ENCODE assay signal across 18 cellular contexts in the genomic region with DNA sequence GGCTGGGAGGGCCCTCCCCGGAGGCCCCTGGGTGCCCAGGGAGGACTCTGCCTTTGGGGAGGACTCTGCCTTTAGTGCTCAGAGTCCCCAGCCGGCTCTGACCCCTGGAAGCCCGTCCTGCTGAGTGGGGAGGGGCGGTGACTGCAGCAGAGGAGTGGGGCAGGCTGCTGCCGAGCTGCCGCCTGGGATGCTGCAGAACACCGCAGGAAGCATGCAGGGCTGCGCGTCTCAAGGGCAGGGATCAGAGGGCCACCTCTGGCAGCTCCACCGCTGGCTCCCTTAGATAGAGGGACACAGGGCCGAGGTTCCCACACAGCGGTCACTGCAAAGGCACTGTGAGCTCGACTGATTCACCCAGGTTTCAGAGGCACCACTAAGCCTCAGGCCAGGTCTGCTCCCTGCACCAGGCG.
DNase-seq lines count a peak whose midpoint lies in the region; ATAC-seq, FAIRE-seq and TF ChIP-seq lines count a peak whose summit lies in the region.
"Had no signal": no experiment of that assay in that cellular context is flagged by ENCODE, and none has a peak within 500 bp of the region (broad histone marks: within the 10 kb centered on the region; RNA-seq: fewer than 3 reads in every experiment).

No MANE protein-coding gene starts in this region.

- TF ChIP-seq POLR2A in HepG2 (IDR thresholded peaks at IDR 0.05; ENCODE audit: insufficient read depth in 1 of 2, low read depth in 2 of 2, low read length in 2 of 2) (no peak), right lobe of liver (IDR thresholded peaks at IDR 0.05) (no peak)

- H3K36me3 ChIP-seq in HepG2 (replicated peaks in 1 of 2; ENCODE audit: control insufficient read depth in 1 of 2, insufficient read depth in 2 of 2, low read length in 2 of 2) (no peaks in the 10 kb centered on the region), right lobe of liver (no peaks in the 10 kb centered on the region), neural progenitor cell (no peaks in the 10 kb centered on the region)
- H3K36me3 ChIP-seq: MG63 had no signal

- FAIRE-seq in HepG2 (lab: Jason Lieb, UNC), result no peak
- FAIRE-seq: G401.6, GM12891 had no signal

- H3K79me2 ChIP-seq in HepG2 (ENCODE audit: insufficient read depth, low read length), result no peaks in the 10 kb centered on the region
- H3K79me2 ChIP-seq in neural progenitor cell (ENCODE audit: low read depth), result no peaks in the 10 kb centered on the region

- peaks cover 33% of the 10 kb centered on the region for H3K4me1 Mint-ChIP-seq in neural progenitor cell

- no peaks in the 10 kb centered on the region for H3K9me3 Mint-ChIP-seq in neural progenitor cell

- H3K4me2 ChIP-seq in HepG2 (ENCODE audit: low read depth, low read length), result no peak overlapping the region
- no peak overlapping the region for H3K4me2 ChIP-seq in neural progenitor cell

- H3K9ac ChIP-seq in HepG2 (ENCODE audit: insufficient read depth, low read depth, low read length), result no peak overlapping the region
- H3K9ac ChIP-seq in neural progenitor cell, result no peak overlapping the region
- H3K9ac ChIP-seq: GM23248 had no signal

- H3K4me3 Mint-ChIP-seq in neural progenitor cell, result no peak overlapping the region

- no peak for TF ChIP-seq RAD21 in HepG2 (CRISPR knock-in tag; IDR thresholded peaks at IDR 0.05)

- H2AFZ ChIP-seq in HepG2 (ENCODE audit: low read length) (no peak overlapping the region), neural progenitor cell (replicated peaks) (no peak overlapping the region)
- H2AFZ ChIP-seq: GM23248 had no signal

- TF ChIP-seq CTCF in HepG2 (CRISPR knock-in tag; IDR thresholded peaks at IDR 0.05), result no peak
- TF ChIP-seq CTCF in right lobe of liver (IDR thresholded peaks at IDR 0.05), result no peak
- TF ChIP-seq CTCF in neural progenitor cell (IDR thresholded peaks at IDR 0.05), result no peak

- TF ChIP-seq EP300 in HepG2 (IDR thresholded peaks at IDR 0.05; ENCODE audit: low read depth in 2 of 2, low read length in 2 of 2) (no peak), HepG2 (CRISPR knock-in tag; IDR thresholded peaks at IDR 0.05; ENCODE audit: borderline replicate concordance) (no peak)

- H3K27me3 ChIP-seq in HepG2 (ENCODE audit: control insufficient read depth in 1 of 2, insufficient read depth in 2 of 2, low read length in 2 of 2) (peaks cover 53 to 99% of the 10 kb centered on the region in 2 experiments), right lobe of liver (no peaks in the 10 kb centered on the region), neural progenitor cell (peaks cover 14% of the 10 kb centered on the region)

- H3K4me3 ChIP-seq in HepG2 (replicated peaks in 1 of 3; ENCODE audit: insufficient read depth in 1 of 3, low read depth in 2 of 3, low read length in 3 of 3) (no peak overlapping the region), right lobe of liver (no peak overlapping the region), neural progenitor cell (no peak overlapping the region)
- H3K4me3 ChIP-seq: GM23248, MG63 had no signal

- in situ Hi-C loops in HepG2 (cut with HindIII; ENCODE audit: extremely low pct_ligation_motif_present, low pct_unique_long_range_greater_than_20kb), result no loop called here

- H3K27ac Mint-ChIP-seq in neural progenitor cell, result peak overlapping the region; percentile 83

- H3K27me3 Mint-ChIP-seq in neural progenitor cell (ENCODE audit: insufficient read depth, low read depth), result peaks cover 17% of the 10 kb centered on the region

- peaks cover 6% of the 10 kb centered on the region; the same call in 1 of the 2 replicates for H4K20me1 ChIP-seq in HepG2 (ENCODE audit: insufficient read depth, low read length)
- H4K20me1 ChIP-seq in neural progenitor cell (ENCODE audit: low read depth), result no peaks in the 10 kb centered on the region

- WGBS in HepG2 (ENCODE audit: low lambda C conversion rate), result 24% methylated on average over 10 of the region's 14 CpGs
- WGBS in right lobe of liver (ENCODE audit: insufficient coverage, low coverage, low lambda C conversion rate, missing lambda C conversion rate), result no CpG with 5 or more reads among the region's 14 CpGs

- H3K4me1 ChIP-seq in HepG2 (ENCODE audit: insufficient read depth, low read length) (peaks cover 25% of the 10 kb centered on the region), right lobe of liver (peaks cover 0 to 4% (median 0%) of the 10 kb centered on the region in 4 donors), neural progenitor cell (peaks cover 3% of the 10 kb centered on the region)

- peak; percentile 20 for ATAC-seq in HepG2
- no peak for ATAC-seq in right lobe of liver
- ATAC-seq in left cardiac atrium, result peak; percentile 2 to 21
- no peak for ATAC-seq in GM21576 (IDR thresholded peaks at IDR 0.05; ENCODE audit: unreplicated experiment)
- no peak for ATAC-seq in HG03342 (IDR thresholded peaks at IDR 0.05; ENCODE audit: unreplicated experiment)

- intact Hi-C loops in HepG2 (cut with micrococcal nuclease; ENCODE audit: unreplicated experiment), result no loop called here
- intact Hi-C loops in right lobe of liver (cut with DNase I), result no loop called here
- intact Hi-C loops in left cardiac atrium (cut with DNase I), result no loop called here

- H3K27ac ChIP-seq in HepG2 (ENCODE audit: extremely low read length, insufficient read depth, low read length) (no peak overlapping the region), right lobe of liver (no peak overlapping the region), neural progenitor cell (no peak overlapping the region)
- H3K27ac ChIP-seq: C4-2B, GM23248 had no signal

- BruUV-seq in HepG2 (replicated peaks; lab: Mats Ljungman, UMichigan), result no TSS peak

- no peaks in the 10 kb centered on the region for H3K36me3 Mint-ChIP-seq in neural progenitor cell

- POLR2A ChIA-PET in HepG2 (lab: Yijun Ruan, JAX), result no interaction called here

- H3K9me3 ChIP-seq in HepG2 (ENCODE audit: low read length) (no peaks in the 10 kb centered on the region), right lobe of liver (no peaks in the 10 kb centered on the region), neural progenitor cell (ENCODE audit: low read depth) (no peaks in the 10 kb centered on the region)
- H3K9me3 ChIP-seq: Caco-2, MG63 had no signal

- CTCF ChIA-PET in HepG2 (lab: Yijun Ruan, JAX; ENCODE audit: low intra/inter-chr PET ratio, low total read pairs), result no interaction called here

- H3F3A ChIP-seq in neural progenitor cell (ENCODE audit: low read depth), result no peaks in the 10 kb centered on the region

- DNase-seq in HepG2 (ENCODE audit: low spot score) (no peak), right lobe of liver (no peak), left cardiac atrium (no peak), neural progenitor cell (ENCODE audit: low spot score) (no peak)
- no peak for DNase-seq in stimulated activated CD4-positive, alpha-beta T cell treated with anti-CD3 and anti-CD28 coated beads, Interleukin-2, amount 100 ng/mL, for 24 hours
- no peak for DNase-seq in stimulated activated CD8-positive, alpha-beta memory T cell treated with anti-CD3 and anti-CD28 coated beads, Interleukin-4, amount 100 ng/mL, for 48 hours
- DNase-seq: 8988T, Caco-2, NCI-H1092 treated with DMSO at 0.1 percent for 48 hours, NCI-H187, NCI-H774 had no signal

TF ChIP-seq in HepG2, 621 proteins besides CTCF, POLR2A, EP300 and RAD21:
- TF ChIP-seq TSC22D2 (CRISPR knock-in tag; IDR thresholded peaks at IDR 0.05; ENCODE audit: borderline replicate concordance) (no peak), SALL1 (CRISPR knock-in tag; IDR thresholded peaks at IDR 0.05) (0 out of 2 replicates have a peak, but pooled peaks have one; percentile 12), KLF12 (CRISPR knock-in tag; IDR thresholded peaks at IDR 0.05; ENCODE audit: borderline replicate concordance) (no peak), ZNF263 (CRISPR knock-in tag; IDR thresholded peaks at IDR 0.05) (peak; percentile 95), KLF6 (CRISPR knock-in tag; IDR thresholded peaks at IDR 0.05) (no peak), ZNF20 (CRISPR knock-in tag; IDR thresholded peaks at IDR 0.05) (no peak), ONECUT2 (CRISPR knock-in tag; IDR thresholded peaks at IDR 0.05) (no peak), HOXA3 (CRISPR knock-in tag; IDR thresholded peaks at IDR 0.05) (no peak), ZNF292 (CRISPR knock-in tag; IDR thresholded peaks at IDR 0.05; ENCODE audit: borderline replicate concordance, low read depth) (0 out of 2 replicates have a peak, but pooled peaks have one; percentile 31), HES4 (CRISPR knock-in tag; IDR thresholded peaks at IDR 0.05; ENCODE audit: borderline replicate concordance) (0 out of 2 replicates have a peak, but pooled peaks have one; percentile 65)
- TF ChIP-seq, protein P1, sequence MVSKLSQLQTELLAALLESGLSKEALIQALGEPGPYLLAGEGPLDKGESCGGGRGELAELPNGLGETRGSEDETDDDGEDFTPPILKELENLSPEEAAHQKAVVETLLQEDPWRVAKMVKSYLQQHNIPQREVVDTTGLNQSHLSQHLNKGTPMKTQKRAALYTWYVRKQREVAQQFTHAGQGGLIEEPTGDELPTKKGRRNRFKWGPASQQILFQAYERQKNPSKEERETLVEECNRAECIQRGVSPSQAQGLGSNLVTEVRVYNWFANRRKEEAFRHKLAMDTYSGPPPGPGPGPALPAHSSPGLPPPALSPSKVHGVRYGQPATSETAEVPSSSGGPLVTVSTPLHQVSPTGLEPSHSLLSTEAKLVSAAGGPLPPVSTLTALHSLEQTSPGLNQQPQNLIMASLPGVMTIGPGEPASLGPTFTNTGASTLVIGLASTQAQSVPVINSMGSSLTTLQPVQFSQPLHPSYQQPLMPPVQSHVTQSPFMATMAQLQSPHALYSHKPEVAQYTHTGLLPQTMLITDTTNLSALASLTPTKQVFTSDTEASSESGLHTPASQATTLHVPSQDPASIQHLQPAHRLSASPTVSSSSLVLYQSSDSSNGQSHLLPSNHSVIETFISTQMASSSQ (IDR thresholded peaks at IDR 0.05; ENCODE audit: low read depth), result no peak
- TF ChIP-seq, protein P1 (CRISPR knock-in tag; IDR thresholded peaks at IDR 0.05; ENCODE audit: borderline replicate concordance), result no peak

Comparison
In these comparisons a context has a peak if more than half of its experiments do, and no peak if none do; other contexts are left out.
1. ATAC-seq: peak in HepG2 (single experiment) and left cardiac atrium (2 of 2); none in right lobe of liver (0 of 4), GM21576 (single experiment) and HG03342 (single experiment).